In the genomic region with DNA sequence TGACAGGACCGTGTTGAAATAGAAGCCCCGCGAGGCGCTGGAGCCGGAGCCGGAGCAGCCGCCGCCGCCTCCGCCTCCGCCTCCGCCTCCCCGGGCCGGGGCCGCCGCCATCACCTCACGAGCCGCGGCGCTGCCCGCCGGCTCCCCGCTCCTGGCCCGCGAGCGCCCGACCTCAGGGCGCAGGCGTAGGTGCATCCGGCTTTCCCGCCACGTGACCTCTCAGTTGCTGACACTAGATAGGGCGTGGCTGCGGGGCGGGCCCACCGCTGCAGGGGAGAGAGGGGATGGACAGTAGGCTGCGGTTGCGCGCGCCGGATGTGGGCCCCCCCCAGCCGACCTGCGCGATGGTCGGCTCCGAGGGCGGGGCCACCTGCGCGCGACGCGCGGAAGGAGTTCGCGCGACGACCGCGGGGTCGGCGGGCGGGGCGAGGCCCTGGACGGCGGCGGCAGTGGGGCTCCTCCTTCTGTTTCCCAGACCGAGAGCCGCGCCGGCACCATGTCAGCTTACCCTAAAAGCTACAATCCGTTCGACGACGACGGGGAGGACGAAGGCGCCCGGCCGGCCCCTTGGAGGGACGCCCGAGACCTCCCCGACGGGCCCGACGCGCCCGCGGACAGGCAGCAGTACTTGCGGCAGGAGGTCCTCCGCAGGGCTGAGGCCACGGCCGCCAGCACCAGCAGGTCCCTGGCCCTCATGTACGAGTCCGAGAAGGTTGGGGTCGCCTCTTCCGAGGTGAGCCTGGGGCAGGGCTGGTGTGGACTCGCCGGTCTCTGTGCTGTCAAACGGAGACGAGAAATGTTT, we compare ENCODE assay signal across 1 cellular context.
TF ChIP-seq lines count a peak whose summit lies in the region.

A gene (minus strand): TSS at position 197 of the 802 bp plus-strand sequence. CDS start 86 bp downstream, at position 111.
A gene (plus strand): TSS at position 393 of the 802 bp plus-strand sequence. CDS start 104 bp downstream, at position 497.

TF ChIP-seq in HepG2, 621 proteins besides CTCF, POLR2A, EP300 and RAD21 (continued from another document and continues in another):
- TF ChIP-seq, protein P1, sequence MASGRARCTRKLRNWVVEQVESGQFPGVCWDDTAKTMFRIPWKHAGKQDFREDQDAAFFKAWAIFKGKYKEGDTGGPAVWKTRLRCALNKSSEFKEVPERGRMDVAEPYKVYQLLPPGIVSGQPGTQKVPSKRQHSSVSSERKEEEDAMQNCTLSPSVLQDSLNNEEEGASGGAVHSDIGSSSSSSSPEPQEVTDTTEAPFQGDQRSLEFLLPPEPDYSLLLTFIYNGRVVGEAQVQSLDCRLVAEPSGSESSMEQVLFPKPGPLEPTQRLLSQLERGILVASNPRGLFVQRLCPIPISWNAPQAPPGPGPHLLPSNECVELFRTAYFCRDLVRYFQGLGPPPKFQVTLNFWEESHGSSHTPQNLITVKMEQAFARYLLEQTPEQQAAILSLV (CRISPR knock-in tag; IDR thresholded peaks at IDR 0.05; ENCODE audit: borderline replicate concordance) = no peak
- TF ChIP-seq, protein P2, sequence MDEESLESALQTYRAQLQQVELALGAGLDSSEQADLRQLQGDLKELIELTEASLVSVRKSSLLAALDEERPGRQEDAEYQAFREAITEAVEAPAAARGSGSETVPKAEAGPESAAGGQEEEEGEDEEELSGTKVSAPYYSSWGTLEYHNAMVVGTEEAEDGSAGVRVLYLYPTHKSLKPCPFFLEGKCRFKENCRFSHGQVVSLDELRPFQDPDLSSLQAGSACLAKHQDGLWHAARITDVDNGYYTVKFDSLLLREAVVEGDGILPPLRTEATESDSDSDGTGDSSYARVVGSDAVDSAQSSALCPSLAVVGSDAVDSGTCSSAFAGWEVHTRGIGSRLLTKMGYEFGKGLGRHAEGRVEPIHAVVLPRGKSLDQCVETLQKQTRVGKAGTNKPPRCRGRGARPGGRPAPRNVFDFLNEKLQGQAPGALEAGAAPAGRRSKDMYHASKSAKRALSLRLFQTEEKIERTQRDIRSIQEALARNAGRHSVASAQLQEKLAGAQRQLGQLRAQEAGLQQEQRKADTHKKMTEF (CRISPR knock-in tag; IDR thresholded peaks at IDR 0.05) = peak; percentile 53; the same call in 1 of the 2 replicates
- TF ChIP-seq ZNF678 (CRISPR knock-in tag; IDR thresholded peaks at IDR 0.05) (no peak), CEBPG (CRISPR knock-in tag; IDR thresholded peaks at IDR 0.05) (no peak), DR1 (CRISPR knock-in tag; IDR thresholded peaks at IDR 0.05) (peak; percentile 42; the same call in 1 of the 2 replicates), SP1 (IDR thresholded peaks at IDR 0.05) (no peak), SP1 (CRISPR knock-in tag; IDR thresholded peaks at IDR 0.05) (peak; percentile 84), ZNF225 (CRISPR knock-in tag; IDR thresholded peaks at IDR 0.05) (0 out of 2 replicates have a peak, but pooled peaks have one; percentile 43), TGIF2 (CRISPR knock-in tag; IDR thresholded peaks at IDR 0.05) (peak; percentile 77; the same call in 1 of the 2 replicates), FOXP1 (IDR thresholded peaks at IDR 0.05) (no peak), FOXP1 (CRISPR knock-in tag; IDR thresholded peaks at IDR 0.05) (no peak), ELF3 (CRISPR knock-in tag; IDR thresholded peaks at IDR 0.05) (peak; percentile 78), HES4 (CRISPR knock-in tag; IDR thresholded peaks at IDR 0.05; ENCODE audit: borderline replicate concordance) (peak; percentile 56; the same call in 1 of the 2 replicates), FOXK1 (CRISPR knock-in tag; IDR thresholded peaks at IDR 0.05; ENCODE audit: borderline replicate concordance, low read depth) (peak; percentile 70; the same call in 1 of the 2 replicates), ZNF12 (CRISPR knock-in tag; IDR thresholded peaks at IDR 0.05) (peak; percentile 37; the same call in 1 of the 2 replicates), ZFP62 (CRISPR knock-in tag; IDR thresholded peaks at IDR 0.05) (no peak), SALL2 (CRISPR knock-in tag; IDR thresholded peaks at IDR 0.05) (peak; percentile 20; the same call in 1 of the 2 replicates), ZNF501 (CRISPR knock-in tag; IDR thresholded peaks at IDR 0.05) (peak; percentile 87), MLLT10 (CRISPR knock-in tag; IDR thresholded peaks at IDR 0.05) (no peak), SALL1 (CRISPR knock-in tag; IDR thresholded peaks at IDR 0.05) (peak; percentile 65), SKI (IDR thresholded peaks at IDR 0.05; ENCODE audit: partially characterized antibody) (peak; percentile 22), KDM2A (CRISPR knock-in tag; IDR thresholded peaks at IDR 0.05; ENCODE audit: borderline replicate concordance, low read depth) (peak; percentile 60; the same call in 1 of the 2 replicates), MYC (CRISPR knock-in tag; IDR thresholded peaks at IDR 0.05; ENCODE audit: borderline replicate concordance) (peak; percentile 81; the same call in 1 of the 2 replicates), MYNN (CRISPR knock-in tag; IDR thresholded peaks at IDR 0.05; ENCODE audit: low read depth) (no peak), RBM22 (optimal IDR thresholded peaks at IDR 0.05; ENCODE audit: low read length) (no peak), ERF (CRISPR knock-in tag; IDR thresholded peaks at IDR 0.05) (peak; percentile 92), ZNF329 (CRISPR knock-in tag; IDR thresholded peaks at IDR 0.05; ENCODE audit: low read depth) (peak; percentile 75; the same call in 1 of the 2 replicates), RNF2 (conservative IDR thresholded peaks at IDR 0.05; ENCODE audit: low read depth) (peak; percentile 39; the same call in 1 of the 2 replicates), RARA (CRISPR knock-in tag; IDR thresholded peaks at IDR 0.05) (0 out of 2 replicates have a peak, but pooled peaks have one; percentile 2), POGZ (CRISPR knock-in tag; IDR thresholded peaks at IDR 0.05) (peak; percentile 80), TOE1 (CRISPR knock-in tag; IDR thresholded peaks at IDR 0.05) (0 out of 2 replicates have a peak, but pooled peaks have one; percentile 24)
- TF ChIP-seq, protein P3, sequence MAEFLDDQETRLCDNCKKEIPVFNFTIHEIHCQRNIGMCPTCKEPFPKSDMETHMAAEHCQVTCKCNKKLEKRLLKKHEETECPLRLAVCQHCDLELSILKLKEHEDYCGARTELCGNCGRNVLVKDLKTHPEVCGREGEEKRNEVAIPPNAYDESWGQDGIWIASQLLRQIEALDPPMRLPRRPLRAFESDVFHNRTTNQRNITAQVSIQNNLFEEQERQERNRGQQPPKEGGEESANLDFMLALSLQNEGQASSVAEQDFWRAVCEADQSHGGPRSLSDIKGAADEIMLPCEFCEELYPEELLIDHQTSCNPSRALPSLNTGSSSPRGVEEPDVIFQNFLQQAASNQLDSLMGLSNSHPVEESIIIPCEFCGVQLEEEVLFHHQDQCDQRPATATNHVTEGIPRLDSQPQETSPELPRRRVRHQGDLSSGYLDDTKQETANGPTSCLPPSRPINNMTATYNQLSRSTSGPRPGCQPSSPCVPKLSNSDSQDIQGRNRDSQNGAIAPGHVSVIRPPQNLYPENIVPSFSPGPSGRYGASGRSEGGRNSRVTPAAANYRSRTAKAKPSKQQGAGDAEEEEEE (CRISPR knock-in tag; IDR thresholded peaks at IDR 0.05; ENCODE audit: borderline replicate concordance) = no peak
- TF ChIP-seq, protein P4, sequence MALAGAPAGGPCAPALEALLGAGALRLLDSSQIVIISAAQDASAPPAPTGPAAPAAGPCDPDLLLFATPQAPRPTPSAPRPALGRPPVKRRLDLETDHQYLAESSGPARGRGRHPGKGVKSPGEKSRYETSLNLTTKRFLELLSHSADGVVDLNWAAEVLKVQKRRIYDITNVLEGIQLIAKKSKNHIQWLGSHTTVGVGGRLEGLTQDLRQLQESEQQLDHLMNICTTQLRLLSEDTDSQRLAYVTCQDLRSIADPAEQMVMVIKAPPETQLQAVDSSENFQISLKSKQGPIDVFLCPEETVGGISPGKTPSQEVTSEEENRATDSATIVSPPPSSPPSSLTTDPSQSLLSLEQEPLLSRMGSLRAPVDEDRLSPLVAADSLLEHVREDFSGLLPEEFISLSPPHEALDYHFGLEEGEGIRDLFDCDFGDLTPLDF (CRISPR knock-in tag; IDR thresholded peaks at IDR 0.05) = 0 out of 2 replicates have a peak, but pooled peaks have one; percentile 65
- TF ChIP-seq, protein P5, sequence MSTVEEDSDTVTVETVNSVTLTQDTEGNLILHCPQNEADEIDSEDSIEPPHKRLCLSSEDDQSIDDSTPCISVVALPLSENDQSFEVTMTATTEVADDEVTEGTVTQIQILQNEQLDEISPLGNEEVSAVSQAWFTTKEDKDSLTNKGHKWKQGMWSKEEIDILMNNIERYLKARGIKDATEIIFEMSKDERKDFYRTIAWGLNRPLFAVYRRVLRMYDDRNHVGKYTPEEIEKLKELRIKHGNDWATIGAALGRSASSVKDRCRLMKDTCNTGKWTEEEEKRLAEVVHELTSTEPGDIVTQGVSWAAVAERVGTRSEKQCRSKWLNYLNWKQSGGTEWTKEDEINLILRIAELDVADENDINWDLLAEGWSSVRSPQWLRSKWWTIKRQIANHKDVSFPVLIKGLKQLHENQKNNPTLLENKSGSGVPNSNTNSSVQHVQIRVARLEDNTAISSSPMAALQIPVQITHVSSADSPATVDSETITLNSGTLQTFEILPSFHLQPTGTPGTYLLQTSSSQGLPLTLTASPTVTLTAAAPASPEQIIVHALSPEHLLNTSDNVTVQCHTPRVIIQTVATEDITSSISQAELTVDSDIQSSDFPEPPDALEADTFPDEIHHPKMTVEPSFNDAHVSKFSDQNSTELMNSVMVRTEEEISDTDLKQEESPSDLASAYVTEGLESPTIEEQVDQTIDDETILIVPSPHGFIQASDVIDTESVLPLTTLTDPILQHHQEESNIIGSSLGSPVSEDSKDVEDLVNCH (CRISPR knock-in tag; IDR thresholded peaks at IDR 0.05) = no peak
- TF ChIP-seq, protein P6, sequence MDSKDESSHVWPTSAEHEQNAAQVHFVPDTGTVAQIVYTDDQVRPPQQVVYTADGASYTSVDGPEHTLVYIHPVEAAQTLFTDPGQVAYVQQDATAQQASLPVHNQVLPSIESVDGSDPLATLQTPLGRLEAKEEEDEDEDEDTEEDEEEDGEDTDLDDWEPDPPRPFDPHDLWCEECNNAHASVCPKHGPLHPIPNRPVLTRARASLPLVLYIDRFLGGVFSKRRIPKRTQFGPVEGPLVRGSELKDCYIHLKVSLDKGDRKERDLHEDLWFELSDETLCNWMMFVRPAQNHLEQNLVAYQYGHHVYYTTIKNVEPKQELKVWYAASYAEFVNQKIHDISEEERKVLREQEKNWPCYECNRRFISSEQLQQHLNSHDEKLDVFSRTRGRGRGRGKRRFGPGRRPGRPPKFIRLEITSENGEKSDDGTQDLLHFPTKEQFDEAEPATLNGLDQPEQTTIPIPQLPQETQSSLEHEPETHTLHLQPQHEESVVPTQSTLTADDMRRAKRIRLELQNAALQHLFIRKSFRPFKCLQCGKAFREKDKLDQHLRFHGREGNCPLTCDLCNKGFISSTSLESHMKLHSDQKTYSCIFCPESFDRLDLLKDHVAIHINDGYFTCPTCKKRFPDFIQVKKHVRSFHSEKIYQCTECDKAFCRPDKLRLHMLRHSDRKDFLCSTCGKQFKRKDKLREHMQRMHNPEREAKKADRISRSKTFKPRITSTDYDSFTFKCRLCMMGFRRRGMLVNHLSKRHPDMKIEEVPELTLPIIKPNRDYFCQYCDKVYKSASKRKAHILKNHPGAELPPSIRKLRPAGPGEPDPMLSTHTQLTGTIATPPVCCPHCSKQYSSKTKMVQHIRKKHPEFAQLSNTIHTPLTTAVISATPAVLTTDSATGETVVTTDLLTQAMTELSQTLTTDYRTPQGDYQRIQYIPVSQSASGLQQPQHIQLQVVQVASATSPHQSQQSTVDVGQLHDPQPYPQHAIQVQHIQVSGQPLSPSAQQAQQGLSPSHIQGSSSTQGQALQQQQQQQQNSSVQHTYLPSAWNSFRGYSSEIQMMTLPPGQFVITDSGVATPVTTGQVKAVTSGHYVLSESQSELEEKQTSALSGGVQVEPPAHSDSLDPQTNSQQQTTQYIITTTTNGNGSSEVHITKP (CRISPR knock-in tag; IDR thresholded peaks at IDR 0.05; ENCODE audit: low read depth) = peak; percentile 98
- TF ChIP-seq, protein P7, sequence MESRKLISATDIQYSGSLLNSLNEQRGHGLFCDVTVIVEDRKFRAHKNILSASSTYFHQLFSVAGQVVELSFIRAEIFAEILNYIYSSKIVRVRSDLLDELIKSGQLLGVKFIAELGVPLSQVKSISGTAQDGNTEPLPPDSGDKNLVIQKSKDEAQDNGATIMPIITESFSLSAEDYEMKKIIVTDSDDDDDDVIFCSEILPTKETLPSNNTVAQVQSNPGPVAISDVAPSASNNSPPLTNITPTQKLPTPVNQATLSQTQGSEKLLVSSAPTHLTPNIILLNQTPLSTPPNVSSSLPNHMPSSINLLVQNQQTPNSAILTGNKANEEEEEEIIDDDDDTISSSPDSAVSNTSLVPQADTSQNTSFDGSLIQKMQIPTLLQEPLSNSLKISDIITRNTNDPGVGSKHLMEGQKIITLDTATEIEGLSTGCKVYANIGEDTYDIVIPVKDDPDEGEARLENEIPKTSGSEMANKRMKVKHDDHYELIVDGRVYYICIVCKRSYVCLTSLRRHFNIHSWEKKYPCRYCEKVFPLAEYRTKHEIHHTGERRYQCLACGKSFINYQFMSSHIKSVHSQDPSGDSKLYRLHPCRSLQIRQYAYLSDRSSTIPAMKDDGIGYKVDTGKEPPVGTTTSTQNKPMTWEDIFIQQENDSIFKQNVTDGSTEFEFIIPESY (CRISPR knock-in tag; IDR thresholded peaks at IDR 0.05) = no peak
- TF ChIP-seq, protein P8, sequence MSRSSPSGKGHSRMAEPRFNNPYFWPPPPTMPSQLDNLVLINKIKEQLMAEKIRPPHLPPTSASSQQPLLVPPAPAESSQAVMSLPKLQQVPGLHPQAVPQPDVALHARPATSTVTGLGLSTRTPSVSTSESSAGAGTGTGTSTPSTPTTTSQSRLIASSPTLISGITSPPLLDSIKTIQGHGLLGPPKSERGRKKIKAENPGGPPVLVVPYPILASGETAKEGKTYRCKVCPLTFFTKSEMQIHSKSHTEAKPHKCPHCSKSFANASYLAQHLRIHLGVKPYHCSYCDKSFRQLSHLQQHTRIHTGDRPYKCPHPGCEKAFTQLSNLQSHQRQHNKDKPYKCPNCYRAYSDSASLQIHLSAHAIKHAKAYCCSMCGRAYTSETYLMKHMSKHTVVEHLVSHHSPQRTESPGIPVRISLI (CRISPR knock-in tag; IDR thresholded peaks at IDR 0.05; ENCODE audit: borderline replicate concordance) = no peak
- TF ChIP-seq, protein P9, sequence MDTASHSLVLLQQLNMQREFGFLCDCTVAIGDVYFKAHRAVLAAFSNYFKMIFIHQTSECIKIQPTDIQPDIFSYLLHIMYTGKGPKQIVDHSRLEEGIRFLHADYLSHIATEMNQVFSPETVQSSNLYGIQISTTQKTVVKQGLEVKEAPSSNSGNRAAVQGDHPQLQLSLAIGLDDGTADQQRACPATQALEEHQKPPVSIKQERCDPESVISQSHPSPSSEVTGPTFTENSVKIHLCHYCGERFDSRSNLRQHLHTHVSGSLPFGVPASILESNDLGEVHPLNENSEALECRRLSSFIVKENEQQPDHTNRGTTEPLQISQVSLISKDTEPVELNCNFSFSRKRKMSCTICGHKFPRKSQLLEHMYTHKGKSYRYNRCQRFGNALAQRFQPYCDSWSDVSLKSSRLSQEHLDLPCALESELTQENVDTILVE (CRISPR knock-in tag; IDR thresholded peaks at IDR 0.05) = peak; percentile 67; the same call in 1 of the 2 replicates
- TF ChIP-seq, protein P10, sequence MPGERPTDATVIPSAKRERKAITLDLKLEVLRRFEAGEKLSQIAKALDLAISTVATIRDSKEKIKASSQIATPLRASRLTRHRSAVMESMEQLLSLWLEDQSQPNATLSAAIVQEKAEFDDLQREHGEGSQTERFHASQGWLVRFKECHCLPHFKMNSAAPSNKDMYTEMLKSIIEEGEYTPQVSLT (CRISPR knock-in tag; IDR thresholded peaks at IDR 0.05; ENCODE audit: borderline replicate concordance, low read depth) = no peak; the same call in 1 of the 2 replicates
